8 cellular contexts compared by ENCODE assay signal in genomic region chr10:89351402-89352038, GRCh38. TPM values are rescaled to one million over a fixed set of nuclear protein-coding genes. Genes with fewer than 3 reads are reported as not detected.
DNase-seq lines count a peak whose midpoint lies in the region; ATAC-seq and TF ChIP-seq lines count a peak whose summit lies in the region.

No MANE protein-coding gene starts in this region.

- CTCF ChIA-PET in activated B cell treated with CpG ODN at 0.5 μM for 24 hours (lab: Charles Lee), result no interaction called here
- CTCF ChIA-PET in CD8-positive, alpha-beta memory T cell (lab: Charles Lee), result no interaction called here

- no peak overlapping the region for H3K4me3 Mint-ChIP-seq in activated B cell treated with CpG ODN at 0.5 μM for 24 hours
- no peak overlapping the region for H3K4me3 Mint-ChIP-seq in CD8-positive, alpha-beta memory T cell

- no peak for TF ChIP-seq CTCF in activated B cell treated with CpG ODN at 0.5 μM for 24 hours (IDR thresholded peaks at IDR 0.05)
- no peak for TF ChIP-seq CTCF in thoracic aorta (IDR thresholded peaks at IDR 0.05)

- H3K4me1 ChIP-seq in thoracic aorta (ENCODE audit: control insufficient read depth in 1 of 2, low read depth in 2 of 2), result peaks cover 25 to 43% of the 10 kb centered on the region in 2 donors
- no peaks in the 10 kb centered on the region for H3K4me1 ChIP-seq in CD8-positive, alpha-beta memory T cell (ENCODE audit: insufficient read depth, low read length)

- POLR2A ChIA-PET in activated B cell treated with CpG ODN at 0.5 μM for 24 hours (lab: Charles Lee), result no interaction called here
- POLR2A ChIA-PET in CD8-positive, alpha-beta memory T cell (lab: Charles Lee), result no interaction called here

- no peak for DNase-seq in activated B cell treated with CpG ODN at 0.5 μM for 24 hours
- DNase-seq in kidney glomerular epithelial cell (lab: John Stamatoyannopoulos, UW), result peak; percentile 85
- DNase-seq in thoracic aorta (ENCODE audit: low spot score), result no peak
- DNase-seq in stimulated activated CD4-positive, alpha-beta T cell treated with anti-CD3 and anti-CD28 coated beads, Interleukin-4, amount 100 ng/mL, for 1 hour, result no peak
- no peak for DNase-seq in CD8-positive, alpha-beta memory T cell
- DNase-seq in GDM1 (lab: John Stamatoyannopoulos, UW), result no peak

- peak overlapping the region; percentile 13 for H3K27ac Mint-ChIP-seq in activated B cell treated with CpG ODN at 0.5 μM for 24 hours
- H3K27ac Mint-ChIP-seq in CD8-positive, alpha-beta memory T cell, result no peak overlapping the region

- H3K9me3 Mint-ChIP-seq in activated B cell treated with CpG ODN at 0.5 μM for 24 hours, result peaks cover 7% of the 10 kb centered on the region
- peaks cover 0 to 5% (median 0%) of the 10 kb centered on the region in 5 donors for H3K9me3 Mint-ChIP-seq in CD8-positive, alpha-beta memory T cell

- H3K36me3 Mint-ChIP-seq in activated B cell treated with CpG ODN at 0.5 μM for 24 hours (ENCODE audit: low read depth), result no peaks in the 10 kb centered on the region
- peaks cover 0 to 4% (median 4%) of the 10 kb centered on the region in 3 donors for H3K36me3 Mint-ChIP-seq in CD8-positive, alpha-beta memory T cell

- ATAC-seq in GM19043 (IDR thresholded peaks at IDR 0.05; ENCODE audit: low read depth, unreplicated experiment) (peak; percentile 77), HG02938 (IDR thresholded peaks at IDR 0.05; ENCODE audit: unreplicated experiment) (peak; percentile 88), activated B cell treated with CpG ODN at 0.5 μM for 24 hours (ENCODE audit: low read depth) (peak; percentile 42), thoracic aorta (ENCODE audit: insufficient number of reproducible peaks, low FRiP score, low read depth) (no peak)

- H3K9me3 ChIP-seq in thoracic aorta, result no peaks in the 10 kb centered on the region
- no peaks in the 10 kb centered on the region for H3K9me3 ChIP-seq in CD8-positive, alpha-beta memory T cell (ENCODE audit: low read length)

- intact Hi-C loops in activated B cell treated with CpG ODN at 0.5 μM for 24 hours (cut with micrococcal nuclease), result no loop called here

- no peaks in the 10 kb centered on the region for H3K27me3 ChIP-seq in thoracic aorta (replicated peaks; ENCODE audit: insufficient read depth)
- H3K27me3 ChIP-seq in CD8-positive, alpha-beta memory T cell (ENCODE audit: insufficient read depth, low read length, poor library complexity, severe bottlenecking), result no peaks in the 10 kb centered on the region

- peaks cover 49% of the 10 kb centered on the region for H3K4me1 Mint-ChIP-seq in activated B cell treated with CpG ODN at 0.5 μM for 24 hours
- H3K4me1 Mint-ChIP-seq in CD8-positive, alpha-beta memory T cell, result no peaks in the 10 kb centered on the region

- H3K27ac ChIP-seq in thoracic aorta, result peak overlapping the region; percentile 81 to 86
- no peak overlapping the region for H3K27ac ChIP-seq in CD8-positive, alpha-beta memory T cell (ENCODE audit: low read depth, low read length)

- no peaks in the 10 kb centered on the region for H3K27me3 Mint-ChIP-seq in activated B cell treated with CpG ODN at 0.5 μM for 24 hours
- H3K27me3 Mint-ChIP-seq in CD8-positive, alpha-beta memory T cell, result peaks cover 24 to 51% of the 10 kb centered on the region in 2 donors

- peak overlapping the region; percentile 30 for H3K4me3 ChIP-seq in thoracic aorta
- H3K4me3 ChIP-seq in CD8-positive, alpha-beta memory T cell (ENCODE audit: low read length), result no peak overlapping the region

- no peaks in the 10 kb centered on the region for H3K36me3 ChIP-seq in thoracic aorta
- no peaks in the 10 kb centered on the region for H3K36me3 ChIP-seq in CD8-positive, alpha-beta memory T cell (ENCODE audit: insufficient read depth, low read length)

RNA-seq across cellular contexts. Expression of gene IFIT3, which starts 23.7 kb away (rescaled TPM):
- total RNA-seq in activated B cell treated with CpG ODN at 0.5 μM for 24 hours (3.2 TPM in 2 replicates), thoracic aorta (10 to 100 TPM in 1 of 2 donors, 1 to 10 TPM in 1; 9.6 to 22.7 TPM)
- under 1 TPM; 0.35 to 0.63 TPM for total RNA-seq in CD8-positive, alpha-beta memory T cell
- polyA plus RNA-seq in CD8-positive, alpha-beta memory T cell, result 3.7 TPM

RNA-seq across cellular contexts. Expression of gene IFIT1B, which starts 26.3 kb away (rescaled TPM):
- not detected in 2 replicates for total RNA-seq in activated B cell treated with CpG ODN at 0.5 μM for 24 hours
- total RNA-seq in thoracic aorta, result not detected
- not detected for total RNA-seq in CD8-positive, alpha-beta memory T cell
- polyA plus RNA-seq in CD8-positive, alpha-beta memory T cell, result 0.14 TPM

RNA-seq across cellular contexts. Expression of gene IFIT1, which starts 40.9 kb away (rescaled TPM):
- total RNA-seq in activated B cell treated with CpG ODN at 0.5 μM for 24 hours, result 0.95 and 1.3 TPM in 2 replicates
- total RNA-seq in thoracic aorta, result 10 to 100 TPM in 1 of 2 donors, 1 to 10 TPM in 1; 9.0 to 44.3 TPM
- under 1 TPM; 0.39 to 0.71 TPM for total RNA-seq in CD8-positive, alpha-beta memory T cell
- polyA plus RNA-seq in CD8-positive, alpha-beta memory T cell, result 4.1 TPM

RNA-seq across cellular contexts. Expression of gene IFIT2, which starts 49.7 kb away (rescaled TPM):
- total RNA-seq in activated B cell treated with CpG ODN at 0.5 μM for 24 hours (4.9 and 5.7 TPM in 2 replicates), thoracic aorta (10 to 100 TPM in 1 of 2 donors, 1 to 10 TPM in 1; 5.9 to 17.1 TPM)
- total RNA-seq in CD8-positive, alpha-beta memory T cell, result 1 to 10 TPM; 1.3 to 1.5 TPM
- 7.1 TPM for polyA plus RNA-seq in CD8-positive, alpha-beta memory T cell
